Comparison of ENCODE assay signal across 8 cellular contexts in genomic region chr15:43589779-43590466, GRCh38. TPM values are rescaled to one million over a fixed set of nuclear protein-coding genes. Genes with fewer than 3 reads are reported as not detected.
DNase-seq lines count a peak whose midpoint lies in the region; ATAC-seq and TF ChIP-seq lines count a peak whose summit lies in the region.
"Not testable (repeated sequence)": the region's sequence is repeated elsewhere in the genome, so short reads cannot be mapped to it uniquely, and the experiment has no call there.

PPIP5K1 (minus strand) TSS chr15:43590208; CDS start chr15:43584504, 5,704 bp downstream.

- H3K27me3 Mint-ChIP-seq in activated T-helper 17 cell treated with anti-CD3 and anti-CD28 coated beads, Interleukin-2, amount 50 U/mL, for 72 hours; naive B cell: not testable (repeated sequence)

- not testable (repeated sequence) for H3K4me1 Mint-ChIP-seq in activated T-helper 17 cell treated with anti-CD3 and anti-CD28 coated beads, Interleukin-2, amount 50 U/mL, for 72 hours; naive B cell

- not testable (repeated sequence) for H3K4me1 ChIP-seq in tibial nerve

- not testable (repeated sequence) for H3K4me3 ChIP-seq in fibroblast of the aortic adventitia (ENCODE audit: low read depth, low read length); tibial nerve

- ATAC-seq in GM18502 (IDR thresholded peaks at IDR 0.05; ENCODE audit: poor library complexity, unreplicated experiment) (peak; percentile 97), GM21423 (IDR thresholded peaks at IDR 0.05; ENCODE audit: unreplicated experiment) (peak; percentile 98), HG02981 (IDR thresholded peaks at IDR 0.05; ENCODE audit: unreplicated experiment) (peak; percentile 96), naive B cell (ENCODE audit: low read depth in 2 of 2) (peak; percentile 96 to 97)
- peak; percentile 99 for ATAC-seq in activated T-helper 17 cell treated with anti-CD3 and anti-CD28 coated beads, Interleukin-2, amount 50 U/mL, for 72 hours (replicated peaks)

- TF ChIP-seq CTCF in fibroblast of the aortic adventitia (IDR thresholded peaks at IDR 0.05; ENCODE audit: insufficient read depth, low read length); tibial nerve (IDR thresholded peaks at IDR 0.05): not testable (repeated sequence)

- not testable (repeated sequence) for TF ChIP-seq POLR2A in tibial nerve (IDR thresholded peaks at IDR 0.05)

- H3K36me3 ChIP-seq in tibial nerve = not testable (repeated sequence)

- H3K27ac ChIP-seq in tibial nerve = not testable (repeated sequence)

- no CpG with 5 or more reads among the region's 54 CpGs for WGBS in tibial nerve, 2 donors

- TF ChIP-seq EP300 in tibial nerve (IDR thresholded peaks at IDR 0.05) = not testable (repeated sequence)

- H3K9me3 Mint-ChIP-seq in activated T-helper 17 cell treated with anti-CD3 and anti-CD28 coated beads, Interleukin-2, amount 50 U/mL, for 72 hours; naive B cell: not testable (repeated sequence)

- H3K36me3 Mint-ChIP-seq in activated T-helper 17 cell treated with anti-CD3 and anti-CD28 coated beads, Interleukin-2, amount 50 U/mL, for 72 hours (ENCODE audit: low read depth); naive B cell: not testable (repeated sequence)

- not testable (repeated sequence) for H3K4me3 Mint-ChIP-seq in activated T-helper 17 cell treated with anti-CD3 and anti-CD28 coated beads, Interleukin-2, amount 50 U/mL, for 72 hours; naive B cell

- not testable (repeated sequence) for H3K27ac Mint-ChIP-seq in activated T-helper 17 cell treated with anti-CD3 and anti-CD28 coated beads, Interleukin-2, amount 50 U/mL, for 72 hours; naive B cell

- DNase-seq in LHCN-M2 (ENCODE audit: low read depth); fibroblast of the aortic adventitia (ENCODE audit: low read depth); naive B cell; tibial nerve (ENCODE audit: low spot score in 2 of 2): not testable (repeated sequence)

- not testable (repeated sequence) for H3K27me3 ChIP-seq in tibial nerve

- not testable (repeated sequence) for H3K9me3 ChIP-seq in tibial nerve

RNA-seq across cellular contexts. Expression of gene PPIP5K1, which starts in this region (rescaled TPM):
- total RNA-seq in LHCN-M2 (2014; rRNA removed) (6.5 and 10.2 TPM in 2 replicates), fibroblast of the aortic adventitia (ENCODE audit: low replicate concordance) (12.1 and 22.2 TPM in 2 replicates), tibial nerve (10 to 100 TPM; 22.6 to 57.9 (median 40.4) TPM)
- polyA plus RNA-seq in LHCN-M2 (2012) = 10.1 TPM
- 10 to 100 TPM; 20.2 to 43.6 TPM for total RNA-seq in activated T-helper 17 cell treated with anti-CD3 and anti-CD28 coated beads, Interleukin-2, amount 50 U/mL, for 72 hours
- polyA plus RNA-seq in naive B cell (ENCODE audit: low read depth in 6 of 6) = 10 to 100 TPM in 2 of 6 donors, 1 to 10 TPM in 4; 4.2 to 19.9 (median 6.5) TPM
